1 cellular context compared by ENCODE assay signal in the genomic region with DNA sequence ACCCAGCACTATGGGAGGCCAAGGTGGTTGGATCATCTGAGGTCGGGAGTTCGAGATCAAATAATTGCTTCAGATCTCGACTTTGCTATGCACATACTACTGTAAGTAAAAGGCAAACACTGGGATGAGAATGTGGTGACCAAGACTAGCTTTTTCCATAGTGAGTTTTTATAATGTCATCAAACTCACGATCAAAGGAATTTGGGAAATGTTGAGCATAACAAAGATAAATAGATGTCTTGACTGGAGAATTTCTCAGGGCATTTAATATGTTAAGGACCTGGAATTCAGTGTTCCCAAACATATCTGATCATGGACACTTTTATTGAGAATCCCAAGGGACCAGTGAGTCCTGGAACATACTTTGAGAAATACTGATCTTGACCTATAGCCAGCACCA.
TF ChIP-seq lines count a peak whose summit lies in the region.

No MANE protein-coding gene starts in this region.

TF ChIP-seq in H1, 55 proteins besides CTCF, POLR2A, EP300 and RAD21 (continued from another document):
- TF ChIP-seq POU5F1 (IDR thresholded peaks at IDR 0.05; ENCODE audit: low read depth, low read length) (no peak), ZNF274 (IDR thresholded peaks at IDR 0.05; ENCODE audit: borderline replicate concordance, extremely low read depth, low read length) (no peak), FOSL1 (IDR thresholded peaks at IDR 0.05; ENCODE audit: insufficient read depth, low read depth, low read length) (no peak), SUZ12 (IDR thresholded peaks at IDR 0.05; ENCODE audit: low read length) (no peak), CREB1 (IDR thresholded peaks at IDR 0.05) (no peak), KDM1A (IDR thresholded peaks at IDR 0.05; ENCODE audit: borderline replicate concordance, low read length) (no peak), JUND (IDR thresholded peaks at IDR 0.05; ENCODE audit: low read length) (no peak)
- TF ChIP-seq, protein P1, sequence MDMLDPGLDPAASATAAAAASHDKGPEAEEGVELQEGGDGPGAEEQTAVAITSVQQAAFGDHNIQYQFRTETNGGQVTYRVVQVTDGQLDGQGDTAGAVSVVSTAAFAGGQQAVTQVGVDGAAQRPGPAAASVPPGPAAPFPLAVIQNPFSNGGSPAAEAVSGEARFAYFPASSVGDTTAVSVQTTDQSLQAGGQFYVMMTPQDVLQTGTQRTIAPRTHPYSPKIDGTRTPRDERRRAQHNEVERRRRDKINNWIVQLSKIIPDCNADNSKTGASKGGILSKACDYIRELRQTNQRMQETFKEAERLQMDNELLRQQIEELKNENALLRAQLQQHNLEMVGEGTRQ (IDR thresholded peaks at IDR 0.05; ENCODE audit: low read length): no peak
